Comparison of ENCODE assay signal across 1 cellular context in the genomic region with DNA sequence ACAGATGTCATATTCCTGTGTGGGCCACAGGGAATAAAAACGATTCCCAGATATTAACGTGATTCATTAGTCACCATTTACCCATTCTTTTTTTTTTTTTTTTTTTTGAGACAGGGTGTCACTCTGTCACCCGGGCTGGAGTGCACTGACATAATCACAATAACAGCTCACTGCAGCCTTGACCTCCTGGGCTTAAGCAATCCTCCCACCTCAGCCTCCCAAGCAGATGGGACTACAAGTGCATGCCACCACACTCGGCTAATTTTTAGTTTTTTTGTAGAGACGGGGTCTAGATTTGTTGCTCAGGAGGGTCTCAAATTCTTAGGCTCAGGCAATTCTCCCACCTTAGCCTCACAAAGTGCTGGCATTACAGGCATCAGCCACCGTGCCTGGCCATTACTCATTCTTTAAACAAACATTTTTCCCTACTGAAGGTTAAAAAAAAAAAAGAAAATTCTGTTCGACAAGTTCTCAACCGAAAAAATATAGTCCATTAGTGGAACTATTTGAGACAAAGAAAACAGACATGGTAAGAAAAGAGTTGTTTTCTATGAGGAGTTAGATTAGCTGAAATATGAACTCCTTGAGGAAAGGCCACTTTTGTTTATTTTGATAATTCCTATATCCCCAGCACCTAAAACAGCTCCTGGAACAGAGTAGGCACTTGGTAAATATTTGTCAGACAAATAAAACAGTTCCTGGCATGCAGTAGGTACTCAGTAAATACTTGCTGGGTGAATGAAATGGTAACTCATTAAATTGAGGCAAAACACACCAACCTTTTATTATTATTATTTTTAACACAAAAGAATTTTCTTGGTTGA.
TF ChIP-seq lines count a peak whose summit lies in the region.

No MANE protein-coding gene starts in this region.

TF ChIP-seq in H1, 55 proteins besides CTCF, POLR2A, EP300 and RAD21:
- no peak for TF ChIP-seq SP4 (IDR thresholded peaks at IDR 0.05; ENCODE audit: low read length)
- no peak for TF ChIP-seq KDM4A (IDR thresholded peaks at IDR 0.05; ENCODE audit: low read depth, low read length, severe bottlenecking)
- no peak for TF ChIP-seq POU5F1 (IDR thresholded peaks at IDR 0.05; ENCODE audit: low read depth, low read length)
- no peak for TF ChIP-seq SUZ12 (IDR thresholded peaks at IDR 0.05; ENCODE audit: low read length)
- TF ChIP-seq BCL11A (IDR thresholded peaks at IDR 0.05; ENCODE audit: low read depth in 2 of 2, low read length in 2 of 2): no peak
- TF ChIP-seq YY1 (IDR thresholded peaks at IDR 0.05; ENCODE audit: low read depth, low read length): no peak
- TF ChIP-seq KDM5A (IDR thresholded peaks at IDR 0.05; ENCODE audit: low read length): no peak
- TF ChIP-seq, protein P1, sequence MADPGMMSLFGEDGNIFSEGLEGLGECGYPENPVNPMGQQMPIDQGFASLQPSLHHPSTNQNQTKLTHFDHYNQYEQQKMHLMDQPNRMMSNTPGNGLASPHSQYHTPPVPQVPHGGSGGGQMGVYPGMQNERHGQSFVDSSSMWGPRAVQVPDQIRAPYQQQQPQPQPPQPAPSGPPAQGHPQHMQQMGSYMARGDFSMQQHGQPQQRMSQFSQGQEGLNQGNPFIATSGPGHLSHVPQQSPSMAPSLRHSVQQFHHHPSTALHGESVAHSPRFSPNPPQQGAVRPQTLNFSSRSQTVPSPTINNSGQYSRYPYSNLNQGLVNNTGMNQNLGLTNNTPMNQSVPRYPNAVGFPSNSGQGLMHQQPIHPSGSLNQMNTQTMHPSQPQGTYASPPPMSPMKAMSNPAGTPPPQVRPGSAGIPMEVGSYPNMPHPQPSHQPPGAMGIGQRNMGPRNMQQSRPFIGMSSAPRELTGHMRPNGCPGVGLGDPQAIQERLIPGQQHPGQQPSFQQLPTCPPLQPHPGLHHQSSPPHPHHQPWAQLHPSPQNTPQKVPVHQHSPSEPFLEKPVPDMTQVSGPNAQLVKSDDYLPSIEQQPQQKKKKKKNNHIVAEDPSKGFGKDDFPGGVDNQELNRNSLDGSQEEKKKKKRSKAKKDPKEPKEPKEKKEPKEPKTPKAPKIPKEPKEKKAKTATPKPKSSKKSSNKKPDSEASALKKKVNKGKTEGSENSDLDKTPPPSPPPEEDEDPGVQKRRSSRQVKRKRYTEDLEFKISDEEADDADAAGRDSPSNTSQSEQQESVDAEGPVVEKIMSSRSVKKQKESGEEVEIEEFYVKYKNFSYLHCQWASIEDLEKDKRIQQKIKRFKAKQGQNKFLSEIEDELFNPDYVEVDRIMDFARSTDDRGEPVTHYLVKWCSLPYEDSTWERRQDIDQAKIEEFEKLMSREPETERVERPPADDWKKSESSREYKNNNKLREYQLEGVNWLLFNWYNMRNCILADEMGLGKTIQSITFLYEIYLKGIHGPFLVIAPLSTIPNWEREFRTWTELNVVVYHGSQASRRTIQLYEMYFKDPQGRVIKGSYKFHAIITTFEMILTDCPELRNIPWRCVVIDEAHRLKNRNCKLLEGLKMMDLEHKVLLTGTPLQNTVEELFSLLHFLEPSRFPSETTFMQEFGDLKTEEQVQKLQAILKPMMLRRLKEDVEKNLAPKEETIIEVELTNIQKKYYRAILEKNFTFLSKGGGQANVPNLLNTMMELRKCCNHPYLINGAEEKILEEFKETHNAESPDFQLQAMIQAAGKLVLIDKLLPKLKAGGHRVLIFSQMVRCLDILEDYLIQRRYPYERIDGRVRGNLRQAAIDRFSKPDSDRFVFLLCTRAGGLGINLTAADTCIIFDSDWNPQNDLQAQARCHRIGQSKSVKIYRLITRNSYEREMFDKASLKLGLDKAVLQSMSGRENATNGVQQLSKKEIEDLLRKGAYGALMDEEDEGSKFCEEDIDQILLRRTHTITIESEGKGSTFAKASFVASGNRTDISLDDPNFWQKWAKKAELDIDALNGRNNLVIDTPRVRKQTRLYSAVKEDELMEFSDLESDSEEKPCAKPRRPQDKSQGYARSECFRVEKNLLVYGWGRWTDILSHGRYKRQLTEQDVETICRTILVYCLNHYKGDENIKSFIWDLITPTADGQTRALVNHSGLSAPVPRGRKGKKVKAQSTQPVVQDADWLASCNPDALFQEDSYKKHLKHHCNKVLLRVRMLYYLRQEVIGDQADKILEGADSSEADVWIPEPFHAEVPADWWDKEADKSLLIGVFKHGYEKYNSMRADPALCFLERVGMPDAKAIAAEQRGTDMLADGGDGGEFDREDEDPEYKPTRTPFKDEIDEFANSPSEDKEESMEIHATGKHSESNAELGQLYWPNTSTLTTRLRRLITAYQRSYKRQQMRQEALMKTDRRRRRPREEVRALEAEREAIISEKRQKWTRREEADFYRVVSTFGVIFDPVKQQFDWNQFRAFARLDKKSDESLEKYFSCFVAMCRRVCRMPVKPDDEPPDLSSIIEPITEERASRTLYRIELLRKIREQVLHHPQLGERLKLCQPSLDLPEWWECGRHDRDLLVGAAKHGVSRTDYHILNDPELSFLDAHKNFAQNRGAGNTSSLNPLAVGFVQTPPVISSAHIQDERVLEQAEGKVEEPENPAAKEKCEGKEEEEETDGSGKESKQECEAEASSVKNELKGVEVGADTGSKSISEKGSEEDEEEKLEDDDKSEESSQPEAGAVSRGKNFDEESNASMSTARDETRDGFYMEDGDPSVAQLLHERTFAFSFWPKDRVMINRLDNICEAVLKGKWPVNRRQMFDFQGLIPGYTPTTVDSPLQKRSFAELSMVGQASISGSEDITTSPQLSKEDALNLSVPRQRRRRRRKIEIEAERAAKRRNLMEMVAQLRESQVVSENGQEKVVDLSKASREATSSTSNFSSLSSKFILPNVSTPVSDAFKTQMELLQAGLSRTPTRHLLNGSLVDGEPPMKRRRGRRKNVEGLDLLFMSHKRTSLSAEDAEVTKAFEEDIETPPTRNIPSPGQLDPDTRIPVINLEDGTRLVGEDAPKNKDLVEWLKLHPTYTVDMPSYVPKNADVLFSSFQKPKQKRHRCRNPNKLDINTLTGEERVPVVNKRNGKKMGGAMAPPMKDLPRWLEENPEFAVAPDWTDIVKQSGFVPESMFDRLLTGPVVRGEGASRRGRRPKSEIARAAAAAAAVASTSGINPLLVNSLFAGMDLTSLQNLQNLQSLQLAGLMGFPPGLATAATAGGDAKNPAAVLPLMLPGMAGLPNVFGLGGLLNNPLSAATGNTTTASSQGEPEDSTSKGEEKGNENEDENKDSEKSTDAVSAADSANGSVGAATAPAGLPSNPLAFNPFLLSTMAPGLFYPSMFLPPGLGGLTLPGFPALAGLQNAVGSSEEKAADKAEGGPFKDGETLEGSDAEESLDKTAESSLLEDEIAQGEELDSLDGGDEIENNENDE (IDR thresholded peaks at IDR 0.05; ENCODE audit: insufficient replicate concordance, low read length): no peak
- no peak for TF ChIP-seq JUN (IDR thresholded peaks at IDR 0.05; ENCODE audit: low read depth, low read length)
- TF ChIP-seq MAFK (IDR thresholded peaks at IDR 0.05; ENCODE audit: low read depth, low read length): no peak
- no peak for TF ChIP-seq TEAD4 (IDR thresholded peaks at IDR 0.05; ENCODE audit: low read depth, low read length)
- no peak for TF ChIP-seq TBP (IDR thresholded peaks at IDR 0.05; ENCODE audit: low read depth, low read length)
- no peak for TF ChIP-seq HDAC2 (IDR thresholded peaks at IDR 0.05; ENCODE audit: borderline replicate concordance in 1 of 2, low read depth in 2 of 2, low read length in 2 of 2)
- TF ChIP-seq RBBP5 (IDR thresholded peaks at IDR 0.05; ENCODE audit: borderline replicate concordance, low read depth, low read length): no peak
- TF ChIP-seq TAF7 (optimal IDR thresholded peaks at IDR 0.05; ENCODE audit: borderline replicate concordance, low read depth, low read length): no peak
- TF ChIP-seq, protein P2, sequence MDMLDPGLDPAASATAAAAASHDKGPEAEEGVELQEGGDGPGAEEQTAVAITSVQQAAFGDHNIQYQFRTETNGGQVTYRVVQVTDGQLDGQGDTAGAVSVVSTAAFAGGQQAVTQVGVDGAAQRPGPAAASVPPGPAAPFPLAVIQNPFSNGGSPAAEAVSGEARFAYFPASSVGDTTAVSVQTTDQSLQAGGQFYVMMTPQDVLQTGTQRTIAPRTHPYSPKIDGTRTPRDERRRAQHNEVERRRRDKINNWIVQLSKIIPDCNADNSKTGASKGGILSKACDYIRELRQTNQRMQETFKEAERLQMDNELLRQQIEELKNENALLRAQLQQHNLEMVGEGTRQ (IDR thresholded peaks at IDR 0.05; ENCODE audit: low read length): no peak
- TF ChIP-seq SIN3A (conservative IDR thresholded peaks at IDR 0.05 in 1 of 2, IDR thresholded peaks at IDR 0.05 in 1 of 2; ENCODE audit: low read depth in 1 of 2, low read length in 2 of 2): no peak
- TF ChIP-seq, protein P3, sequence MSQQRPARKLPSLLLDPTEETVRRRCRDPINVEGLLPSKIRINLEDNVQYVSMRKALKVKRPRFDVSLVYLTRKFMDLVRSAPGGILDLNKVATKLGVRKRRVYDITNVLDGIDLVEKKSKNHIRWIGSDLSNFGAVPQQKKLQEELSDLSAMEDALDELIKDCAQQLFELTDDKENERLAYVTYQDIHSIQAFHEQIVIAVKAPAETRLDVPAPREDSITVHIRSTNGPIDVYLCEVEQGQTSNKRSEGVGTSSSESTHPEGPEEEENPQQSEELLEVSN (IDR thresholded peaks at IDR 0.05): no peak
- no peak for TF ChIP-seq CBX8 (IDR thresholded peaks at IDR 0.05; ENCODE audit: borderline replicate concordance, low read depth, low read length)
- no peak for TF ChIP-seq CREB1 (IDR thresholded peaks at IDR 0.05)
